ENCODE assay signal across 6 cellular contexts in the genomic region with DNA sequence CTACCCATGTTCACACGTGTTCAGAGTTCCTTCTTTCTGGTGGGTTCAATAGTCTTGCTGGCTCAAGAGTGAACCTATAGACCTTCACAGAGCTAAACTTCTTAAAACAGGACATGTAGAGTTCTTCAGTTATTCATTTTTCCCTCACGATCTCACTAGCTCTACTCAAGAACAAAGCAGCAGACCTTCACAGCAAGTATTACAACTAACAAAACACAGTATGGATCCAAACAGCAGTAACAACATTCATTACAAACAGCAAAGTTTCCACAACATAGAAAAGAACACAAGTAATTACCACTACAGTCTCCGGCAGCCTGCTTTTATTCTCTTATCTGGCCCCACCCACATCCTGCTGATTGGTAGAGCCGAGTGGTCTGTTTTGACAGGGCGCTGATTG.
"Had no signal": no experiment of that assay in that cellular context is flagged by ENCODE, and none has a peak within 500 bp of the region (broad histone marks: within the 10 kb centered on the region; RNA-seq: fewer than 3 reads in every experiment).

No MANE protein-coding gene starts in this region.

- H3K36me3 Mint-ChIP-seq: IgD-negative memory B cell had no signal

- H3K4me3 Mint-ChIP-seq: GM23338, H9, HFFc6, IgD-negative memory B cell had no signal

- ATAC-seq: GM23338 had no signal

- H3K4me1 Mint-ChIP-seq: IgD-negative memory B cell had no signal

- DNase-seq: HCEC 1CT, HFFc6, KG1 had no signal

- H3K4me2 ChIP-seq: GM23338 had no signal

- H3K27ac Mint-ChIP-seq: GM23338, H9, HFFc6, IgD-negative memory B cell had no signal

- H3K4me3 ChIP-seq: GM23338 had no signal

- H2AFZ ChIP-seq: GM23338 had no signal

- H3K9me3 Mint-ChIP-seq: H9 had no signal
